Comparison of ENCODE assay signal across 8 cellular contexts in the genomic region with DNA sequence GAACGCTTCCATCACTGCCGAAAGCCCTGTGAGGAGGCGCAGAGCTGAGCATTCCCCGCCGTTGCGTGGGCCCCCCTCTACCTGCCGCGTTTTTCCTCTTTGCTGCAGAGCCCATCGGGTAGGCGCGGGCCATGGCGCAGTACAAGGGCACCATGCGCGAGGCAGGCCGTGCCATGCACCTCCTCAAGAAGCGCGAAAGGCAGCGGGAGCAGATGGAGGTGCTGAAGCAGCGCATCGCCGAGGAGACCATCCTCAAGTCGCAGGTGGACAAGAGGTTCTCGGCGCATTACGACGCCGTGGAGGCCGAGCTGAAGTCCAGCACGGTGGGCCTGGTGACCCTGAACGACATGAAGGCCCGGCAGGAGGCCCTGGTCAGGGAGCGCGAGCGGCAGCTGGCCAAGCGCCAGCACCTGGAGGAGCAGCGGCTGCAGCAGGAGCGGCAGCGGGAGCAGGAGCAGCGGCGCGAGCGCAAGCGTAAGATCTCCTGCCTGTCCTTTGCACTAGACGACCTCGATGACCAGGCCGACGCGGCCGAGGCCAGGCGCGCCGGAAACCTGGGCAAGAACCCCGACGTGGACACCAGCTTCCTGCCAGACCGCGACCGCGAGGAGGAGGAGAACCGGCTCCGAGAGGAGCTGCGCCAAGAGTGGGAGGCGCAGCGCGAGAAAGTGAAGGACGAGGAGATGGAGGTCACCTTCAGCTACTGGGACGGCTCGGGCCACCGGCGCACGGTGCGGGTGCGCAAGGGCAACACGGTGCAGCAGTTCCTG. TPM values are rescaled to one million over a fixed set of nuclear protein-coding genes. Genes with fewer than 3 reads are reported as not detected.
DNase-seq lines count a peak whose midpoint lies in the region; ATAC-seq and TF ChIP-seq lines count a peak whose summit lies in the region.

No MANE protein-coding gene starts in this region.

- peak in 1 of 5 donors; percentile 12 for DNase-seq in CD4-positive, alpha-beta memory T cell
- DNase-seq in MM.1S (no peak), HUDEP-2 (lab: John Stamatoyannopoulos, UW; ENCODE audit: unreplicated experiment in 76 of 76) (no peak), HT-29 (ENCODE audit: low spot score) (no peak), NOMO-1 treated with dmso at 0.1 percent for 144 hours (lab: John Stamatoyannopoulos, UW; ENCODE audit: unreplicated experiment) (no peak)
- DNase-seq in effector CD4-positive, alpha-beta T cell = peak; percentile 4

- no peaks in the 10 kb centered on the region for H3K9me3 ChIP-seq in CD4-positive, alpha-beta memory T cell (ENCODE audit: control insufficient read depth in 1 of 2, low read length in 2 of 2)
- H3K9me3 ChIP-seq in MM.1S (replicated peaks; ENCODE audit: insufficient read depth, low read length) = no peaks in the 10 kb centered on the region
- H3K9me3 ChIP-seq in muscle layer of colon (ENCODE audit: low read length) = no peaks in the 10 kb centered on the region

- no peaks in the 10 kb centered on the region for H3K27me3 Mint-ChIP-seq in CD4-positive, alpha-beta memory T cell

- peaks cover 21 to 46% (median 29%) of the 10 kb centered on the region in 4 donors for H3K4me1 Mint-ChIP-seq in CD4-positive, alpha-beta memory T cell

- no peak for TF ChIP-seq CTCF in MM.1S (IDR thresholded peaks at IDR 0.05; ENCODE audit: low read length)

- H3K27ac ChIP-seq in CD4-positive, alpha-beta memory T cell (ENCODE audit: low read depth, low read length) = peak overlapping the region; percentile 45
- H3K27ac ChIP-seq in MM.1S (ENCODE audit: low read length) (no peak overlapping the region), muscle layer of colon (ENCODE audit: low read depth, low read length) (peak overlapping the region; percentile 81)

- no peaks in the 10 kb centered on the region for H3K79me2 ChIP-seq in MM.1S (ENCODE audit: low read length)

- peaks cover 0 to 3% (median 0%) of the 10 kb centered on the region in 8 donors for H3K9me3 Mint-ChIP-seq in CD4-positive, alpha-beta memory T cell

- peak overlapping the region; percentile 57 to 84 (median 78) for H3K27ac Mint-ChIP-seq in CD4-positive, alpha-beta memory T cell

- ATAC-seq in GM21529 (IDR thresholded peaks at IDR 0.05; ENCODE audit: unreplicated experiment) = no peak

- H3K9ac ChIP-seq in MM.1S (ENCODE audit: low read length) (no peak overlapping the region), muscle layer of colon (ENCODE audit: low read length) (no peak overlapping the region)

- peaks cover 34% of the 10 kb centered on the region for H3K4me1 ChIP-seq in CD4-positive, alpha-beta memory T cell (ENCODE audit: insufficient read depth, low read length)
- H3K4me1 ChIP-seq in MM.1S (ENCODE audit: low read length) = no peaks in the 10 kb centered on the region
- peaks cover 13% of the 10 kb centered on the region for H3K4me1 ChIP-seq in muscle layer of colon (ENCODE audit: insufficient read depth, low read length)

- no peaks in the 10 kb centered on the region for H3K36me3 ChIP-seq in CD4-positive, alpha-beta memory T cell (ENCODE audit: insufficient read depth, low read length)
- no peaks in the 10 kb centered on the region for H3K36me3 ChIP-seq in MM.1S (replicated peaks; ENCODE audit: insufficient read depth, low read length)
- H3K36me3 ChIP-seq in muscle layer of colon (ENCODE audit: insufficient read depth, low read length) = no peaks in the 10 kb centered on the region

- H3K9me2 ChIP-seq in MM.1S (replicated peaks; ENCODE audit: insufficient read depth, low read length) = no peaks in the 10 kb centered on the region

- peak overlapping the region in 1 of 2 donors; percentile 63 for H3K4me3 ChIP-seq in CD4-positive, alpha-beta memory T cell (ENCODE audit: low read length in 2 of 2)
- H3K4me3 ChIP-seq in MM.1S (ENCODE audit: low read length) (no peak overlapping the region; the same call in 1 of the 2 replicates), muscle layer of colon (ENCODE audit: low read depth in 1 of 2, low read length in 2 of 2) (peak overlapping the region; percentile 49 to 64)

- no peaks in the 10 kb centered on the region for H3K27me3 ChIP-seq in CD4-positive, alpha-beta memory T cell (ENCODE audit: insufficient read depth, low read length)
- no peaks in the 10 kb centered on the region for H3K27me3 ChIP-seq in MM.1S (replicated peaks; ENCODE audit: insufficient read depth, low read length)
- H3K27me3 ChIP-seq in muscle layer of colon (ENCODE audit: control insufficient read depth in 1 of 2, insufficient read depth in 2 of 2, low read length in 2 of 2) = no peaks in the 10 kb centered on the region

- POLR2A ChIA-PET in CD4-positive, alpha-beta memory T cell (lab: Charles Lee; ENCODE audit: partially characterized antibody) = interaction anchor here (0.7 to 4.1 kb wide), 13 partner anchors 9 to 860 kb away, joined by 3 to 34 read pairs (median 7); partner anchors contain the start of gene PSMG4

- intact Hi-C loops in CD4-positive, alpha-beta memory T cell (cut with micrococcal nuclease) = loop anchor here (1.0 to 10.0 kb wide), 11 partner anchors 37 to 1088 kb away; partner anchors contain the start of genes ECI2, PXDC1 and SLC22A23

- peak overlapping the region; percentile 79 to 87 (median 82) for H3K4me3 Mint-ChIP-seq in CD4-positive, alpha-beta memory T cell

- H3F3A ChIP-seq in MM.1S (ENCODE audit: insufficient read depth, low read length) = no peaks in the 10 kb centered on the region

- CTCF ChIA-PET in CD4-positive, alpha-beta memory T cell (lab: Charles Lee; ENCODE audit: partially characterized antibody) = interaction anchor here (0.7 to 7.7 kb wide), 34 partner anchors 9 to 691 kb away, joined by 3 to 72 read pairs (median 4); partner anchors contain the start of gene PSMG4

- H4K20me1 ChIP-seq in MM.1S (ENCODE audit: insufficient read depth, low read length) = no peaks in the 10 kb centered on the region

- H3K4me2 ChIP-seq in MM.1S (ENCODE audit: low read depth, low read length) = peak overlapping the region; percentile 52; the same call in 1 of the 2 replicates

- no peak overlapping the region for H2AFZ ChIP-seq in MM.1S (ENCODE audit: low read length)

- H3K36me3 Mint-ChIP-seq in CD4-positive, alpha-beta memory T cell = peaks cover 5 to 8% of the 10 kb centered on the region in 2 donors

RNA-seq across cellular contexts. Expression of gene FAM50B, which starts 0.7 kb away (rescaled TPM):
- total RNA-seq in CD4-positive, alpha-beta memory T cell = 10 to 100 TPM; 15.0 to 15.4 TPM
- 10 to 100 TPM in 1 of 2 donors, 1 to 10 TPM in 1; 4.5 to 19.4 TPM for polyA plus RNA-seq in CD4-positive, alpha-beta memory T cell
- not detected in 2 replicates for total RNA-seq in HT-29 (2014; rRNA removed; shearing (Covaris generic))

Comparison
In these comparisons a context has a peak if more than half of its experiments do, and no peak if none do; other contexts are left out.
1. RNA of gene FAM50B, which starts 0.7 kb away (total RNA-seq): 15.0 to 15.4 TPM in CD4-positive, alpha-beta memory T cell; not detected in HT-29; every median in the first group is over 10 times any median in the second.